ENCODE assay signal across 24 cellular contexts in the genomic region with DNA sequence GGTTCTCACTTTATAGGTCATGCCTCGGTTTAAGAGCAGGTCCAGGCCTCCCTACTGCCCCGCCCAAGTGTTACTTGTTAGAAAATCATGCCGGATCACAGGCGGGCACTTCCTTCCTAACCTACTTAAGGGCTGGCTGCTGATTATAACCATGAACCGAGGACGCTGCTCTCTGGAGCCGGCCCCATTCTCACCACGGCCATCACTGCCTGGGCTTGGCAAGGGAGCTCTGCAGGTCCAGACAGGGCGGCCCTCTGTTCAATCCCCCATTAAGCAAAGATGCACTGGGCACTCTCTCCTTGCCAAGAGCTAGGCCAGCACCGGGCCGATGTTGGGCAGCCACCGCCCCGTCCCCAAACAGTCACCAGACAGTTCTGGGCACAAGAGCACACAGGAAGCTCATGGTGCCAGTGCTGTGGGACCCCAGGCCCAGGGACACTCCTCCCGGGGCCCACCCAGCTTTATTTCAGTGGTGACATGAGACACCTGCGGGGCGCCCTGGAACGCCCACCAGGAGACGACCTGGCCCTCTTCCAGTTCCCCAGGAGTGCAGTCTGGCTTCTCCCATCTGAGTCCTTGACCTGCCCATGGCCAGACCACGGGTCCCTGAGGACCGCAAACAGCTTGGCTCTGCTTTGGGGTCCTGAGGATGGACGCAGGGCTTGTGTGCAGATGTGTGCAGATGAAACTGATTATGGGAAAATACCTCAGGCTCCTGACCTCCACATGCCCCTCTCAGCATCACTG. TPM values are rescaled to one million over a fixed set of nuclear protein-coding genes. Genes with fewer than 3 reads are reported as not detected.
DNase-seq lines count a peak whose midpoint lies in the region; ATAC-seq, FAIRE-seq and TF ChIP-seq lines count a peak whose summit lies in the region.
"Had no signal": no experiment of that assay in that cellular context is flagged by ENCODE, and none has a peak within 500 bp of the region (broad histone marks: within the 10 kb centered on the region; RNA-seq: fewer than 3 reads in every experiment).

No MANE protein-coding gene starts in this region.

- peak overlapping the region; percentile 58 for H4K91ac ChIP-seq in H1 (replicated peaks; ENCODE audit: insufficient read length, low read length)

- DNase-seq in DMS53 (lab: John Stamatoyannopoulos, UW) (peak; percentile 49), DMS53 treated with DMSO at 0.1 percent for 48 hours (lab: John Stamatoyannopoulos, UW; ENCODE audit: unreplicated experiment) (no peak), H1 (ENCODE audit: low read depth in 1 of 2, low spot score in 2 of 2) (no peak), left colon (peak; percentile 55 to 68), stomach (no peak), NCI-H187 treated with DMSO at 0.1 percent for 48 hours (lab: John Stamatoyannopoulos, UW) (no peak), NCI-H1092 treated with DMSO at 0.1 percent for 48 hours (lab: John Stamatoyannopoulos, UW) (no peak)
- DNase-seq: activated CD4-positive, alpha-beta memory T cell treated with anti-CD3 and anti-CD28 coated beads, Interleukin-2, amount 10 ng/mL, durations not matched to agents 7 days and 5 days; activated CD4-positive, alpha-beta T cell treated with anti-CD3 and anti-CD28 coated beads for 1 hour; activated CD8-positive, alpha-beta memory T cell treated with anti-CD3 and anti-CD28 coated beads, Interleukin-2, amount 50 U/mL, for 48 hours; amygdala; CD4-positive, alpha-beta T cell; H7; islet precursor cell; NCI-H1105 treated with DMSO at 0.1 percent for 48 hours; NCI-H2107; NCI-H774; RPMI8226; thyroid gland had no signal

- H4K5ac ChIP-seq in H1 (ENCODE audit: insufficient read length, low read depth, low read length), result no peak overlapping the region

- intact Hi-C loops in left colon (cut with DNase I, micrococcal nuclease), result no loop called here
- intact Hi-C loops in stomach (cut with DNase I; ENCODE audit: low total_unique reads), result no loop called here

- no peak for FAIRE-seq in H1 (lab: Jason Lieb, UNC)
- FAIRE-seq: K562 had no signal

- no peak overlapping the region for H2AFZ ChIP-seq in H1 (ENCODE audit: low read length)

- H3K9me3 ChIP-seq in H1 (ENCODE audit: insufficient read depth in 2 of 2, low read depth in 1 of 2, low read length in 1 of 2) (no peaks in the 10 kb centered on the region), stomach (no peaks in the 10 kb centered on the region)
- H3K9me3 ChIP-seq: thyroid gland had no signal

- no peak overlapping the region for H3K14ac ChIP-seq in H1 (ENCODE audit: insufficient read length)

- no peak overlapping the region for H2BK12ac ChIP-seq in H1 (ENCODE audit: low read depth, low read length)

- ATAC-seq in left colon (peak; percentile 59), HG03442 (IDR thresholded peaks at IDR 0.05; ENCODE audit: unreplicated experiment) (no peak)
- ATAC-seq: activated T-helper 17 cell treated with anti-CD3 and anti-CD28 coated beads, Interleukin-2, amount 50 U/mL, for 72 hours; K562 had no signal

- H3K4me1 ChIP-seq in H1 (replicated peaks in 1 of 4; ENCODE audit: control insufficient read depth in 3 of 4, insufficient read depth in 4 of 4, low read length in 3 of 4), result peaks cover 10 to 29% (median 16%) of the 10 kb centered on the region in 4 experiments
- peaks cover 9 to 29% (median 24%) of the 10 kb centered on the region in 4 donors for H3K4me1 ChIP-seq in stomach

- H3K23me2 ChIP-seq in H1 (ENCODE audit: low read depth, low read length), result no peaks in the 10 kb centered on the region

- WGBS in H1 (ENCODE audit: extremely low coverage in 1 of 2, insufficient coverage in 1 of 2, insufficient read length in 1 of 2, insufficient replicate concordance in 2 of 2, low coverage in 1 of 2, low lambda C conversion rate in 2 of 2, missing lambda C conversion rate in 1 of 2), 2 experiments, result 86% methylated on average over 18 of the region's 21 CpGs; no CpG with 5 or more reads in 1 of the 2 experiments
- WGBS in stomach, 5 donors, result 46 to 65% (median 56%) methylated on average over 17 to 21 of the region's 21 CpGs

- POLR2A ChIA-PET in H1 (lab: Charles Lee; ENCODE audit: partially characterized antibody), result interaction anchor here (0.9 kb wide), 1 partner anchor 12 kb away, joined by 3 read pairs; no protein-coding TSS in a partner anchor

- no peak overlapping the region for H2BK20ac ChIP-seq in H1 (ENCODE audit: low read length)

- no peaks in the 10 kb centered on the region for H3K79me1 ChIP-seq in H1 (ENCODE audit: low read depth, low read length)

- H2BK120ac ChIP-seq in H1 (replicated peaks; ENCODE audit: low read depth, low read length), result no peak overlapping the region

- no peak for TF ChIP-seq POLR2A in H1 (IDR thresholded peaks at IDR 0.05; ENCODE audit: control extremely low read depth in 1 of 2, low read depth in 2 of 2, low read length in 2 of 2)
- no peak for TF ChIP-seq POLR2A in stomach (IDR thresholded peaks at IDR 0.05)

- no peak for TF ChIP-seq RAD21 in H1 (IDR thresholded peaks at IDR 0.05 in 1 of 2, conservative IDR thresholded peaks at IDR 0.05 in 1 of 2; ENCODE audit: low read depth in 2 of 2, low read length in 2 of 2)

- H3K36me3 ChIP-seq in H1 (ENCODE audit: control insufficient read depth in 2 of 4, insufficient read depth in 4 of 4, low read length in 3 of 4) (no peaks in the 10 kb centered on the region), stomach (no peaks in the 10 kb centered on the region)
- H3K36me3 ChIP-seq: thyroid gland had no signal

- no peaks in the 10 kb centered on the region for H3K79me2 ChIP-seq in H1 (ENCODE audit: control insufficient read depth in 1 of 2, insufficient read depth in 2 of 2, low read length in 2 of 2)

- H3K18ac ChIP-seq in H1 (ENCODE audit: extremely low read depth, low read length), result no peak overlapping the region

- no peak overlapping the region for H2BK5ac ChIP-seq in H1 (ENCODE audit: low read depth, low read length)

- H3K4me3 ChIP-seq in H1 (ENCODE audit: extremely low read depth in 1 of 4, insufficient read depth in 2 of 4, low read depth in 3 of 4, low read length in 4 of 4) (no peak overlapping the region), stomach (no peak overlapping the region)
- H3K4me3 ChIP-seq: K562, lung, SK-N-MC, thyroid gland had no signal

- no peak overlapping the region for H3K4me2 ChIP-seq in H1 (ENCODE audit: insufficient read depth in 1 of 2, low read depth in 2 of 2, low read length in 2 of 2)

- CTCF ChIA-PET in H1 (lab: Charles Lee; ENCODE audit: partially characterized antibody), result interaction anchor here (0.8 to 2.0 kb wide), 7 partner anchors 16 to 312 kb away, joined by 3 to 5 read pairs (median 4); no protein-coding TSS in a partner anchor

- no peak overlapping the region for H3K9ac ChIP-seq in H1 (replicated peaks in 1 of 4; ENCODE audit: extremely low read depth in 1 of 4, low read depth in 3 of 4, low read length in 3 of 4)

- no peak overlapping the region for H2AK5ac ChIP-seq in H1 (ENCODE audit: low read depth, low read length)

- TF ChIP-seq EP300 in H1 (IDR thresholded peaks at IDR 0.05; ENCODE audit: borderline replicate concordance in 1 of 2, low read depth in 2 of 2, low read length in 2 of 2) (no peak), stomach (IDR thresholded peaks at IDR 0.05) (no peak)

- H3K4ac ChIP-seq in H1 (replicated peaks; ENCODE audit: insufficient read length, low read depth, low read length), result no peak overlapping the region

- H3K27ac ChIP-seq in H1 (ENCODE audit: low read depth, low read length) (no peak overlapping the region), stomach (peak overlapping the region; percentile 48 to 76 (median 57))
- H3K27ac ChIP-seq: SK-N-MC, thyroid gland had no signal

- no peak overlapping the region for H3K56ac ChIP-seq in H1 (replicated peaks; ENCODE audit: insufficient read length, low read depth, low read length)

- no peak overlapping the region for H3K23ac ChIP-seq in H1 (ENCODE audit: insufficient read length)

- H4K20me1 ChIP-seq in H1 (replicated peaks in 1 of 2; ENCODE audit: control insufficient read depth in 1 of 2, insufficient read depth in 2 of 2, low read length in 2 of 2), result no peaks in the 10 kb centered on the region

- H2BK15ac ChIP-seq in H1 (ENCODE audit: low read length), result no peak overlapping the region

- H4K8ac ChIP-seq in H1 (ENCODE audit: extremely low read depth, insufficient read depth, low read length), result no peak overlapping the region

- no peak for TF ChIP-seq CTCF in H1 (IDR thresholded peaks at IDR 0.05; ENCODE audit: control extremely low read depth in 1 of 3, insufficient read depth in 1 of 3, low read depth in 1 of 3, low read length in 3 of 3)
- no peak for TF ChIP-seq CTCF in stomach (IDR thresholded peaks at IDR 0.05)

- H3K27me3 ChIP-seq in H1 (replicated peaks in 1 of 4; ENCODE audit: control insufficient read depth in 3 of 4, extremely low read depth in 1 of 4, insufficient read depth in 3 of 4, low read length in 3 of 4), result no peaks in the 10 kb centered on the region
- H3K27me3 ChIP-seq in stomach, result no peaks in the 10 kb centered on the region
- H3K27me3 ChIP-seq: thyroid gland had no signal

TF ChIP-seq in H1, 55 proteins besides CTCF, POLR2A, EP300 and RAD21:
- TF ChIP-seq SIRT6 (IDR thresholded peaks at IDR 0.05; ENCODE audit: low read length) (no peak), GABPA (IDR thresholded peaks at IDR 0.05; ENCODE audit: borderline replicate concordance, insufficient read depth, low read length) (no peak), CBX8 (IDR thresholded peaks at IDR 0.05; ENCODE audit: borderline replicate concordance, low read depth, low read length) (no peak), BACH1 (IDR thresholded peaks at IDR 0.05; ENCODE audit: low read length) (no peak), ASH2L (IDR thresholded peaks at IDR 0.05; ENCODE audit: low read length) (no peak)

RNA-seq across cellular contexts. Expression of gene ABLIM2, which starts 44.0 kb away (rescaled TPM):
- 2.8 and 3.0 TPM in 2 replicates for total RNA-seq in H1 (2021; fragmentation: NEBNext Ultra II Directional; extraction: Animal tissue kit (Norgen Biotek cat#: 25700))
- 3.0 TPM in 2 replicates for polyA plus RNA-seq in H1 (2011; rRNA removed)
- polyA plus RNA-seq in H1 (2011; cell fraction: cytosol; rRNA removed), result 3.6 TPM
- 5.9 TPM for polyA plus RNA-seq in H1 (2011; cell fraction: nucleus; rRNA removed)
- 2.9 to 4.0 TPM (median 3.3 TPM) in 4 replicates for polyA plus RNA-seq in H1 (2012, experiment 1 of 2)
- 2.2 TPM for polyA plus RNA-seq in H1 (2012, experiment 2 of 2)
- 0.95 TPM for polyA plus RNA-seq in H1 (2013, experiment 1 of 2)
- polyA plus RNA-seq in H1 (2013, experiment 2 of 2), result 1.2 TPM
- 2.7 and 4.9 TPM in 2 replicates for polyA minus RNA-seq in H1 (2011; rRNA and poly(A)+ RNA removed)
- polyA minus RNA-seq in H1 (2011; cell fraction: cytosol; rRNA and poly(A)+ RNA removed), result 1.2 TPM
- polyA minus RNA-seq in H1 (2011; cell fraction: nucleus; rRNA and poly(A)+ RNA removed), result 9.1 TPM
- 10 to 100 TPM; 18.7 to 24.4 TPM for total RNA-seq in left colon
- total RNA-seq in stomach, result 10 to 100 TPM in 2 of 5 donors, 1 to 10 TPM in 3; 3.1 to 28.0 (median 9.4) TPM
- polyA plus RNA-seq in stomach, result 1 to 10 TPM; 2.3 to 5.8 (median 2.4) TPM
- total RNA-seq: K562 had no signal
- polyA plus RNA-seq: K562 had no signal

Comparison
In these comparisons a context has a peak if more than half of its experiments do, and no peak if none do; other contexts are left out.
1. DNase-seq: peak in DMS53 (single experiment) and left colon (2 of 2); none in DMS53 treated with DMSO at 0.1 percent for 48 hours (single experiment), H1 (0 of 2), stomach (single experiment), NCI-H187 treated with DMSO at 0.1 percent for 48 hours (single experiment) and NCI-H1092 treated with DMSO at 0.1 percent for 48 hours (single experiment).